14 cellular contexts compared by ENCODE assay signal in genomic region chr11:8914661-8915018, GRCh38. TPM values are rescaled to one million over a fixed set of nuclear protein-coding genes. Genes with fewer than 3 reads are reported as not detected.
DNase-seq lines count a peak whose midpoint lies in the region; ATAC-seq, FAIRE-seq and TF ChIP-seq lines count a peak whose summit lies in the region.
"Had no signal": no experiment of that assay in that cellular context is flagged by ENCODE, and none has a peak within 500 bp of the region (broad histone marks: within the 10 kb centered on the region; RNA-seq: fewer than 3 reads in every experiment).

No MANE protein-coding gene starts in this region.

- DNase-seq in right cardiac atrium (no peak), Right ventricle myocardium inferior (ENCODE audit: missing footprints) (no peak), astrocyte (ENCODE audit: low read depth) (no peak), mesothelial cell of epicardium (ENCODE audit: low spot score in 2 of 2, unreplicated experiment in 2 of 2) (no peak), vagina (ENCODE audit: extremely low spot score in 2 of 2) (no peak), NCI-H510A treated with DMSO at 0.1 percent for 48 hours (lab: John Stamatoyannopoulos, UW) (no peak)
- DNase-seq: foreskin keratinocyte, SIG-M5 had no signal

- no peak overlapping the region for H2AFZ ChIP-seq in astrocyte (ENCODE audit: low read depth, low read length)

- 30% methylated on average over 4 of the region's 4 CpGs for WGBS in right cardiac atrium

- peak overlapping the region; percentile 59 for H3K27ac ChIP-seq in right cardiac atrium (ENCODE audit: low read length)
- no peak overlapping the region for H3K27ac ChIP-seq in astrocyte (ENCODE audit: low read depth, low read length)
- peak overlapping the region; percentile 56 for H3K27ac ChIP-seq in vagina
- H3K27ac ChIP-seq: foreskin keratinocyte had no signal

- H3K4me3 ChIP-seq in right cardiac atrium (ENCODE audit: low read length) (peak overlapping the region; percentile 2), astrocyte (ENCODE audit: insufficient read depth, low read depth, low read length) (no peak overlapping the region), vagina (no peak overlapping the region)

- no peaks in the 10 kb centered on the region for H3K9me3 Mint-ChIP-seq in astrocyte (ENCODE audit: unreplicated experiment)
- no peaks in the 10 kb centered on the region for H3K9me3 Mint-ChIP-seq in mesothelial cell of epicardium
- H3K9me3 Mint-ChIP-seq: IgD-negative memory B cell had no signal

- peaks cover 2% of the 10 kb centered on the region for H3K4me1 ChIP-seq in right cardiac atrium (ENCODE audit: control insufficient read depth, insufficient read depth, low read length)
- peaks cover 50% of the 10 kb centered on the region for H3K4me1 ChIP-seq in astrocyte (ENCODE audit: insufficient read depth, low read length)
- H3K4me1 ChIP-seq in vagina, result peaks cover 41% of the 10 kb centered on the region
- H3K4me1 ChIP-seq: BE2C had no signal

- H3K4me3 Mint-ChIP-seq in astrocyte (ENCODE audit: unreplicated experiment) (peak overlapping the region; percentile 77), mesothelial cell of epicardium (no peak overlapping the region)

- no peaks in the 10 kb centered on the region for H3K27me3 Mint-ChIP-seq in astrocyte (ENCODE audit: low read depth, unreplicated experiment)
- H3K27me3 Mint-ChIP-seq in mesothelial cell of epicardium (ENCODE audit: low read depth), result no peaks in the 10 kb centered on the region
- H3K27me3 Mint-ChIP-seq: IgD-negative memory B cell had no signal

- H4K20me1 ChIP-seq in astrocyte (ENCODE audit: insufficient read depth, low read length), result peaks cover 5% of the 10 kb centered on the region

- H3K4me2 ChIP-seq in astrocyte (ENCODE audit: low read length), result peak overlapping the region; percentile 67

- intact Hi-C loops in right cardiac atrium (cut with DNase I), result loop anchor here in 1 of 4 donors (5.0 to 10.0 kb wide), 2 partner anchors 48 to 220 kb away; partner anchors contain the start of gene TMEM9B
- intact Hi-C loops in Right ventricle myocardium inferior (cut with DNase I), result loop anchor here (5.0 kb wide), 3 partner anchors 42 to 232 kb away; partner anchors contain the start of genes RPL27A, TMEM9B and TRIM66
- intact Hi-C loops in vagina (cut with DNase I), result no loop called here

- TF ChIP-seq CTCF in astrocyte (IDR thresholded peaks at IDR 0.05; ENCODE audit: insufficient read depth, low read depth, low read length) (no peak), mesothelial cell of epicardium (IDR thresholded peaks at IDR 0.05; ENCODE audit: unreplicated experiment) (no peak), vagina (IDR thresholded peaks at IDR 0.05) (no peak)

- H3K9me3 ChIP-seq in right cardiac atrium (ENCODE audit: control insufficient read depth, low read length), result no peaks in the 10 kb centered on the region
- no peaks in the 10 kb centered on the region for H3K9me3 ChIP-seq in astrocyte (ENCODE audit: insufficient read depth, low read depth, low read length)
- H3K9me3 ChIP-seq in vagina, result no peaks in the 10 kb centered on the region
- H3K9me3 ChIP-seq: BE2C had no signal

- TF ChIP-seq POLR2A in vagina (IDR thresholded peaks at IDR 0.05), result no peak

- no peak for FAIRE-seq in astrocyte (lab: Jason Lieb, UNC)

- H3K79me2 ChIP-seq in astrocyte (ENCODE audit: insufficient read depth, low read length), result peaks cover 28% of the 10 kb centered on the region

- ATAC-seq in right cardiac atrium (no peak), Right ventricle myocardium inferior (no peak), HG03342 (IDR thresholded peaks at IDR 0.05; ENCODE audit: unreplicated experiment) (no peak), GM21619 (IDR thresholded peaks at IDR 0.05; ENCODE audit: unreplicated experiment) (no peak)
- ATAC-seq: foreskin keratinocyte had no signal

- no peaks in the 10 kb centered on the region for H3K27me3 ChIP-seq in right cardiac atrium (ENCODE audit: control insufficient read depth, insufficient read depth)
- no peaks in the 10 kb centered on the region for H3K27me3 ChIP-seq in astrocyte (ENCODE audit: insufficient read depth, low read length)
- H3K27me3 ChIP-seq in vagina, result no peaks in the 10 kb centered on the region
- H3K27me3 ChIP-seq: BE2C, foreskin keratinocyte had no signal

- H3K36me3 Mint-ChIP-seq in astrocyte (ENCODE audit: low read depth, unreplicated experiment), result peaks cover 3% of the 10 kb centered on the region
- H3K36me3 Mint-ChIP-seq in mesothelial cell of epicardium, result peaks cover 5% of the 10 kb centered on the region
- H3K36me3 Mint-ChIP-seq: IgD-negative memory B cell had no signal

- no peak overlapping the region for H3K27ac Mint-ChIP-seq in astrocyte (ENCODE audit: unreplicated experiment)
- H3K27ac Mint-ChIP-seq in mesothelial cell of epicardium, result peak overlapping the region; percentile 82

- H3K9ac ChIP-seq in astrocyte (ENCODE audit: low read length), result no peak overlapping the region

- H3K36me3 ChIP-seq in astrocyte (ENCODE audit: insufficient read depth, low read length), result peaks cover 18% of the 10 kb centered on the region
- peaks cover 0 to 8% of the 10 kb centered on the region in 2 donors for H3K36me3 ChIP-seq in vagina
- H3K36me3 ChIP-seq: BE2C had no signal

- H3K4me1 Mint-ChIP-seq in astrocyte (ENCODE audit: low read depth, unreplicated experiment) (peaks cover 57% of the 10 kb centered on the region), mesothelial cell of epicardium (peaks cover 61% of the 10 kb centered on the region)

RNA-seq across cellular contexts. Expression of gene AKIP1, which starts 3.7 kb away (rescaled TPM):
- total RNA-seq in right cardiac atrium (10 to 100 TPM; 24.4 to 30.3 (median 25.4) TPM), Right ventricle myocardium inferior (23.3 TPM), astrocyte (48.2 and 51.4 TPM in 2 replicates), mesothelial cell of epicardium (11.8 to 15.4 TPM (median 13.9 TPM) in 3 replicates), vagina (16.7 TPM)
- 28.7 TPM for polyA plus RNA-seq in right cardiac atrium

RNA-seq across cellular contexts. Expression of gene C11orf16, which starts 18.1 kb away (rescaled TPM):
- total RNA-seq in right cardiac atrium (not detected), Right ventricle myocardium inferior (not detected), astrocyte (not detected in 2 replicates), mesothelial cell of epicardium (not detected in 3 replicates), vagina (not detected)
- not detected for polyA plus RNA-seq in right cardiac atrium
- total RNA-seq: foreskin keratinocyte, lower leg skin, skeletal muscle tissue had no signal
- polyA plus RNA-seq: foreskin keratinocyte, IgD-negative memory B cell had no signal

RNA-seq across cellular contexts. Expression of gene ASCL3, which starts 28.2 kb away (rescaled TPM):
- total RNA-seq in right cardiac atrium, result not detected
- polyA plus RNA-seq in right cardiac atrium, result not detected
- not detected for total RNA-seq in Right ventricle myocardium inferior
- total RNA-seq in astrocyte, result not detected in 2 replicates
- total RNA-seq in mesothelial cell of epicardium, result not detected in 3 replicates
- total RNA-seq in vagina, result not detected
- total RNA-seq: foreskin keratinocyte, lower leg skin, skeletal muscle tissue had no signal
- polyA plus RNA-seq: foreskin keratinocyte, IgD-negative memory B cell had no signal

RNA-seq across cellular contexts. Expression of gene TMEM9B, which starts 49.6 kb away (rescaled TPM):
- 10 to 100 TPM; 37.2 to 44.7 (median 40.4) TPM for total RNA-seq in right cardiac atrium
- polyA plus RNA-seq in right cardiac atrium, result 56.8 TPM
- 46.1 TPM for total RNA-seq in Right ventricle myocardium inferior
- total RNA-seq in astrocyte, result 38.2 and 40.3 TPM in 2 replicates
- 19.4 to 21.9 TPM (median 20.5 TPM) in 3 replicates for total RNA-seq in mesothelial cell of epicardium
- 26.8 TPM for total RNA-seq in vagina
